In the genomic region with DNA sequence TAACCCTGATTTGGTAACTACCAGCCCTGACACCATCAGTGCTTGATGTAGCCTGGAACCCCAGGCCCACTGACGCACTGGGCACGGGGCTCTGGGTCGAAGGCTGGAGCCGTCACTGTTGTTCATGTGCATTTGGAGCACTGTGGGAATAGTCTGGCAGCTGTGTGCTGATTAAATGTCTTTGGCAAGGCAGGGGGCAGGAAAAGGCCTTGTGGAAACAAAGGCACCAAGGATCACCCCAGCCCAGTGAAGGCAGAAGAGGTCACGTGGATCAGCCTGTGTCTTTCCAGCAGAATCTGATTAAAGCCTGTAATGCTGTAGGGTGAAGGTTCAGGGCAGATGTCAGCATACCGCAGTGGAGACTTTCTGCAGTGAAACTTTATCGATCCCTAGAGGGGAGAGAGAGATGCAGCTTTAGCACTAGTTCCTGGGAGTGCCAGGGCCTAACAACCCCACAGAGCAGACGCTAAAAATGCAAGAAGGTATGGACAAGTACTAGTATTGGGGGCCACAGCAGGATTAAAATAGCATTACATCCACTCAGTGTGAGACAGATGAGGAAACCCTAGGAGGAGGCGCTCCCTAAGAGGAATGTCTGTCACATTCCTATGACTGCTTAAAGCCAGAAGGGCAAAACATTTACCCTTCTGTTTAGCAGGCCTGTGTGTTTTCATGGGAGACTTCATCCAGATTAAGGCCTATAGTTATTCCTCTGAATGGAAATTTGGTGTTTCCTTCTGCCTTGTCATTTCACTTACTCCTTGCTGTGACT, we compare ENCODE assay signal across 16 cellular contexts. TPM values are rescaled to one million over a fixed set of nuclear protein-coding genes. Genes with fewer than 3 reads are reported as not detected.
A peak's percentile ranks its signal among the peaks of the same experiment; 100 is the strongest.
DNase-seq lines count a peak whose midpoint lies in the region; ATAC-seq, FAIRE-seq and TF ChIP-seq lines count a peak whose summit lies in the region.
"Had no signal": no experiment of that assay in that cellular context is flagged by ENCODE, and none has a peak within 500 bp of the region (broad histone marks: within the 10 kb centered on the region; RNA-seq: fewer than 3 reads in every experiment).

No MANE protein-coding gene starts in this region.

- intact Hi-C loops in activated naive CD4-positive, alpha-beta T cell treated with anti-CD3 and anti-CD28 coated beads for 36 hours (cut with micrococcal nuclease), result no loop called here
- intact Hi-C loops in HepG2 (cut with micrococcal nuclease; ENCODE audit: unreplicated experiment), result no loop called here
- intact Hi-C loops in CD8-positive, alpha-beta T cell (cut with DNase I, micrococcal nuclease), result no loop called here

- peaks cover 33% of the 10 kb centered on the region for H3K36me3 ChIP-seq in brain microvascular endothelial cell (replicated peaks)
- H3K36me3 ChIP-seq in HepG2 (replicated peaks in 1 of 2; ENCODE audit: control insufficient read depth in 1 of 2, insufficient read depth in 2 of 2, low read length in 2 of 2), result peaks cover 32 to 83% of the 10 kb centered on the region in 2 experiments
- H3K36me3 ChIP-seq in CD8-positive, alpha-beta T cell (ENCODE audit: insufficient read depth, low read length), result peaks cover 37% of the 10 kb centered on the region

- H3K9ac ChIP-seq in HepG2 (ENCODE audit: insufficient read depth, low read depth, low read length), result no peak overlapping the region

- no peaks in the 10 kb centered on the region for H4K20me1 ChIP-seq in HepG2 (ENCODE audit: insufficient read depth, low read length)

- no peak overlapping the region for H3K4me2 ChIP-seq in HepG2 (ENCODE audit: low read depth, low read length)

- CTCF ChIA-PET in activated naive CD4-positive, alpha-beta T cell treated with anti-CD3 and anti-CD28 coated beads for 36 hours (lab: Charles Lee), result no interaction called here
- CTCF ChIA-PET in HepG2 (lab: Yijun Ruan, JAX; ENCODE audit: low intra/inter-chr PET ratio, low total read pairs), result no interaction called here
- CTCF ChIA-PET in CD8-positive, alpha-beta T cell (lab: Charles Lee), result interaction anchor here (5.6 kb wide), 1 partner anchor 13 kb away, joined by 30 read pairs; no protein-coding TSS in a partner anchor

- H3K79me2 ChIP-seq in HepG2 (ENCODE audit: insufficient read depth, low read length), result peaks cover 8% of the 10 kb centered on the region

- DNase-seq in activated naive CD4-positive, alpha-beta T cell treated with anti-CD3 and anti-CD28 coated beads for 36 hours, result no peak
- no peak for DNase-seq in activated naive CD4-positive, alpha-beta T cell (lab: John Stamatoyannopoulos, UW)
- peak; percentile 16 for DNase-seq in brain microvascular endothelial cell
- DNase-seq in HepG2 (ENCODE audit: low spot score), result no peak
- DNase-seq in substantia nigra (lab: John Stamatoyannopoulos, UW), result peak in 37 of 49 donors; percentile 3 to 79 (median 32)
- DNase-seq in ACHN, result no peak
- DNase-seq in NCI-H2107 (lab: John Stamatoyannopoulos, UW), result no peak
- no peak for DNase-seq in CD8-positive, alpha-beta T cell
- DNase-seq: activated T-cell treated with anti-CD3 and anti-CD28 coated beads, Interleukin-2, amount 50 U/mL, for 4 hours; left lung; MV-4-11; NCI-H2227 treated with DMSO at 0.1 percent for 48 hours; stimulated activated CD4-positive, alpha-beta T cell treated with anti-CD3 and anti-CD28 coated beads, Interleukin-12 subunit alpha, Interleukin-12 subunit beta, amount 100 ng/mL, for 4 hours had no signal

- H3K27me3 ChIP-seq in brain microvascular endothelial cell (replicated peaks), result no peaks in the 10 kb centered on the region
- H3K27me3 ChIP-seq in HepG2 (ENCODE audit: control insufficient read depth in 1 of 2, insufficient read depth in 2 of 2, low read length in 2 of 2), result no peaks in the 10 kb centered on the region
- no peaks in the 10 kb centered on the region for H3K27me3 ChIP-seq in CD8-positive, alpha-beta T cell (ENCODE audit: insufficient read depth, low read length)
- H3K27me3 ChIP-seq: left lung, tibial artery had no signal

- no peaks in the 10 kb centered on the region for H3K9me3 ChIP-seq in HepG2 (ENCODE audit: low read length)
- no peaks in the 10 kb centered on the region for H3K9me3 ChIP-seq in CD8-positive, alpha-beta T cell (ENCODE audit: low read length)
- H3K9me3 ChIP-seq: left lung, tibial artery had no signal

- H3K4me1 ChIP-seq in HepG2 (ENCODE audit: insufficient read depth, low read length), result no peaks in the 10 kb centered on the region
- H3K4me1 ChIP-seq in CD8-positive, alpha-beta T cell (ENCODE audit: insufficient read depth, low read length), result no peaks in the 10 kb centered on the region
- H3K4me1 ChIP-seq: left lung had no signal

- no peak for FAIRE-seq in HepG2 (lab: Jason Lieb, UNC)
- FAIRE-seq: endometrium had no signal

- BruUV-seq in HepG2 (replicated peaks; lab: Mats Ljungman, UMichigan), result no TSS peak

- peak overlapping the region; percentile 32 for H3K27ac ChIP-seq in brain microvascular endothelial cell
- no peak overlapping the region for H3K27ac ChIP-seq in HepG2 (ENCODE audit: extremely low read length, insufficient read depth, low read length)
- peak overlapping the region; percentile 69 for H3K27ac ChIP-seq in substantia nigra (ENCODE audit: low read depth, low read length, poor library complexity, severe bottlenecking)
- no peak overlapping the region for H3K27ac ChIP-seq in CD8-positive, alpha-beta T cell (ENCODE audit: low read depth, low read length)
- H3K27ac ChIP-seq: left lung, tibial artery had no signal

- H3K27me3 Mint-ChIP-seq in activated naive CD4-positive, alpha-beta T cell treated with anti-CD3 and anti-CD28 coated beads for 36 hours (ENCODE audit: low read depth), result no peaks in the 10 kb centered on the region
- H3K27me3 Mint-ChIP-seq in CD8-positive, alpha-beta T cell (ENCODE audit: low read depth), result no peaks in the 10 kb centered on the region

- peak; percentile 17; the same call in 1 of the 3 replicates for ATAC-seq in HepG2
- ATAC-seq in CD8-positive, alpha-beta T cell, result no peak
- ATAC-seq: activated T-cell treated with anti-CD3 and anti-CD28 coated beads, Interleukin-2, amount 50 U/mL, for 4 hours; left lung; WTC11 had no signal

- 100% methylated on average over 4 of the region's 9 CpGs for WGBS in HepG2 (ENCODE audit: low lambda C conversion rate)

- no peak for TF ChIP-seq CTCF in brain microvascular endothelial cell (IDR thresholded peaks at IDR 0.05; ENCODE audit: low read depth, low read length, missing control alignments)
- TF ChIP-seq CTCF in HepG2 (CRISPR knock-in tag; IDR thresholded peaks at IDR 0.05), result no peak
- no peak for TF ChIP-seq CTCF in CD8-positive, alpha-beta T cell (IDR thresholded peaks at IDR 0.05)

- POLR2A ChIA-PET in HepG2 (lab: Yijun Ruan, JAX), result no interaction called here
- POLR2A ChIA-PET in CD8-positive, alpha-beta T cell (lab: Charles Lee), result interaction anchor here (0.7 to 1.0 kb wide), 2 partner anchors 9 to 456 kb away, joined by 3 read pairs; no protein-coding TSS in a partner anchor

- H3K4me1 Mint-ChIP-seq in activated naive CD4-positive, alpha-beta T cell treated with anti-CD3 and anti-CD28 coated beads for 36 hours (ENCODE audit: low read depth), result peaks cover 10% of the 10 kb centered on the region
- H3K4me1 Mint-ChIP-seq in CD8-positive, alpha-beta T cell (ENCODE audit: low read depth), result peaks cover 10% of the 10 kb centered on the region
- H3K4me1 Mint-ChIP-seq: WTC11 had no signal

- no peak for TF ChIP-seq EP300 in HepG2 (IDR thresholded peaks at IDR 0.05; ENCODE audit: low read depth in 2 of 2, low read length in 2 of 2)
- no peak for TF ChIP-seq EP300 in HepG2 (CRISPR knock-in tag; IDR thresholded peaks at IDR 0.05; ENCODE audit: borderline replicate concordance)

- H2AFZ ChIP-seq in HepG2 (ENCODE audit: low read length), result no peak overlapping the region

- H3K36me3 Mint-ChIP-seq in activated naive CD4-positive, alpha-beta T cell treated with anti-CD3 and anti-CD28 coated beads for 36 hours (ENCODE audit: low read depth), result peaks cover 29% of the 10 kb centered on the region
- peaks cover 77% of the 10 kb centered on the region for H3K36me3 Mint-ChIP-seq in CD8-positive, alpha-beta T cell

- TF ChIP-seq RAD21 in HepG2 (CRISPR knock-in tag; IDR thresholded peaks at IDR 0.05), result no peak

- H3K9me3 Mint-ChIP-seq in activated naive CD4-positive, alpha-beta T cell treated with anti-CD3 and anti-CD28 coated beads for 36 hours, result no peaks in the 10 kb centered on the region
- H3K9me3 Mint-ChIP-seq in CD8-positive, alpha-beta T cell, result no peaks in the 10 kb centered on the region
- H3K9me3 Mint-ChIP-seq: activated T-cell treated with anti-CD3 and anti-CD28 coated beads, Interleukin-2, amount 50 U/mL, for 4 hours; WTC11 had no signal

- peak overlapping the region; percentile 61 for H3K27ac Mint-ChIP-seq in activated naive CD4-positive, alpha-beta T cell treated with anti-CD3 and anti-CD28 coated beads for 36 hours
- H3K27ac Mint-ChIP-seq in CD8-positive, alpha-beta T cell, result no peak overlapping the region
- H3K27ac Mint-ChIP-seq: WTC11 had no signal

- H3K4me3 Mint-ChIP-seq in activated naive CD4-positive, alpha-beta T cell treated with anti-CD3 and anti-CD28 coated beads for 36 hours, result no peak overlapping the region
- H3K4me3 Mint-ChIP-seq in CD8-positive, alpha-beta T cell, result no peak overlapping the region
- H3K4me3 Mint-ChIP-seq: activated T-cell treated with anti-CD3 and anti-CD28 coated beads, Interleukin-2, amount 50 U/mL, for 4 hours; WTC11 had no signal

- TF ChIP-seq POLR2A in HepG2 (IDR thresholded peaks at IDR 0.05; ENCODE audit: insufficient read depth in 1 of 2, low read depth in 2 of 2, low read length in 2 of 2), result 0 out of 4 replicates have a peak, but pooled peaks of 1 of the 2 experiments have one; percentile 3

- H3K4me3 ChIP-seq in brain microvascular endothelial cell (ENCODE audit: low read depth, low read length), result no peak overlapping the region
- H3K4me3 ChIP-seq in HepG2 (replicated peaks in 1 of 3; ENCODE audit: insufficient read depth in 1 of 3, low read depth in 2 of 3, low read length in 3 of 3), result no peak overlapping the region
- H3K4me3 ChIP-seq in CD8-positive, alpha-beta T cell (ENCODE audit: low read depth, low read length), result no peak overlapping the region
- H3K4me3 ChIP-seq: left lung, tibial artery had no signal

- in situ Hi-C loops in brain microvascular endothelial cell (cut with HindIII; ENCODE audit: low pct_ligation_motif_present, low sequenced_read_pairs) (no loop called here), HepG2 (cut with HindIII; ENCODE audit: extremely low pct_ligation_motif_present, low pct_unique_long_range_greater_than_20kb) (loop anchor here (25.0 kb wide), 1 partner anchor 534 kb away; no protein-coding TSS in a partner anchor), ACHN (cut with HindIII; ENCODE audit: low pct_ligation_motif_present, low pct_unique_long_range_greater_than_20kb, low sequenced_read_pairs) (no loop called here)

RNA-seq across cellular contexts. Expression of a gene that starts 9.7 kb away (rescaled TPM):
- 10 to 100 TPM; 39.0 to 43.7 TPM for total RNA-seq in activated naive CD4-positive, alpha-beta T cell treated with anti-CD3 and anti-CD28 coated beads for 36 hours
- 66.6 and 88.3 TPM in 2 replicates for total RNA-seq in HepG2 (2016; rRNA removed; fragmentation: Illumina TruSeq; extraction: Trizol)
- total RNA-seq in HepG2 (2016; cell fraction: cytosol; rRNA removed; fragmentation: Illumina TruSeq; extraction: Trizol; ENCODE audit: low read depth), result 29.8 and 32.2 TPM in 2 replicates
- total RNA-seq in HepG2 (2016; cell fraction: insoluble cytoplasmic fraction; rRNA removed; fragmentation: Illumina TruSeq; extraction: Trizol), result 67.3 and 89.4 TPM in 2 replicates
- total RNA-seq in HepG2 (2016; cell fraction: membrane; rRNA removed; fragmentation: Illumina TruSeq; extraction: Trizol), result 41.9 and 45.5 TPM in 2 replicates
- 27.8 and 28.2 TPM in 2 replicates for total RNA-seq in HepG2 (2016; cell fraction: nucleus; rRNA removed; fragmentation: Illumina TruSeq; extraction: Trizol)
- polyA plus RNA-seq in HepG2 (2011; rRNA removed), result 60.9 and 77.4 TPM in 2 replicates
- 58.2 and 69.6 TPM in 2 replicates for polyA plus RNA-seq in HepG2 (2011; cell fraction: cytosol; rRNA removed)
- 16.3 and 25.3 TPM in 2 replicates for polyA plus RNA-seq in HepG2 (2011; cell fraction: nucleus; rRNA removed)
- polyA plus RNA-seq in HepG2 (2012), result 48.2 and 51.5 TPM in 2 replicates
- polyA plus RNA-seq in HepG2 (2016; cell fraction: cytosol; fragmentation: Illumina TruSeq; extraction: Trizol; ENCODE audit: low read depth), result 30.5 and 31.3 TPM in 2 replicates
- 87.9 and 101 TPM in 2 replicates for polyA plus RNA-seq in HepG2 (2016; cell fraction: insoluble cytoplasmic fraction; fragmentation: Illumina TruSeq; extraction: Trizol; ENCODE audit: low read depth)
- 43.8 and 44.5 TPM in 2 replicates for polyA plus RNA-seq in HepG2 (2016; cell fraction: membrane; fragmentation: Illumina TruSeq; extraction: Trizol; ENCODE audit: low read depth)
- polyA plus RNA-seq in HepG2 (2016; cell fraction: nucleus; fragmentation: Illumina TruSeq; extraction: Trizol; ENCODE audit: insufficient read depth, low read depth), result 41.8 and 50.1 TPM in 2 replicates
- polyA minus RNA-seq in HepG2 (2011; rRNA and poly(A)+ RNA removed; ENCODE audit: low replicate concordance), result 22.7 and 35.2 TPM in 2 replicates
- polyA minus RNA-seq in HepG2 (2011; cell fraction: cytosol; rRNA and poly(A)+ RNA removed), result 8.5 and 13.5 TPM in 2 replicates
- 20.0 and 28.6 TPM in 2 replicates for polyA minus RNA-seq in HepG2 (2011; cell fraction: nucleus; rRNA and poly(A)+ RNA removed)
- total RNA-seq in CD8-positive, alpha-beta T cell, result 10 to 100 TPM; 82.2 to 87.1 TPM

RNA-seq across cellular contexts. Expression of a gene that starts 38.5 kb away (rescaled TPM):
- total RNA-seq in activated naive CD4-positive, alpha-beta T cell treated with anti-CD3 and anti-CD28 coated beads for 36 hours, result 100 to 1,000 TPM in 1 of 2 experiments, 10 to 100 TPM in 1; 99.6 to 107 TPM
- total RNA-seq in HepG2 (2016; rRNA removed; fragmentation: Illumina TruSeq; extraction: Trizol), result 46.8 and 75.7 TPM in 2 replicates
- 70.2 and 74.2 TPM in 2 replicates for total RNA-seq in HepG2 (2016; cell fraction: cytosol; rRNA removed; fragmentation: Illumina TruSeq; extraction: Trizol; ENCODE audit: low read depth)
- total RNA-seq in HepG2 (2016; cell fraction: insoluble cytoplasmic fraction; rRNA removed; fragmentation: Illumina TruSeq; extraction: Trizol), result 42.5 and 72.3 TPM in 2 replicates
- total RNA-seq in HepG2 (2016; cell fraction: membrane; rRNA removed; fragmentation: Illumina TruSeq; extraction: Trizol), result 73.2 and 82.2 TPM in 2 replicates
- total RNA-seq in HepG2 (2016; cell fraction: nucleus; rRNA removed; fragmentation: Illumina TruSeq; extraction: Trizol), result 105 and 110 TPM in 2 replicates
- 80.8 and 82.3 TPM in 2 replicates for polyA plus RNA-seq in HepG2 (2011; rRNA removed)
- polyA plus RNA-seq in HepG2 (2011; cell fraction: cytosol; rRNA removed), result 31.7 and 43.3 TPM in 2 replicates
- polyA plus RNA-seq in HepG2 (2011; cell fraction: nucleus; rRNA removed), result 435 and 511 TPM in 2 replicates
- polyA plus RNA-seq in HepG2 (2012), result 38.9 and 47.5 TPM in 2 replicates
- polyA plus RNA-seq in HepG2 (2016; cell fraction: cytosol; fragmentation: Illumina TruSeq; extraction: Trizol; ENCODE audit: low read depth), result 29.1 and 34.3 TPM in 2 replicates
- polyA plus RNA-seq in HepG2 (2016; cell fraction: insoluble cytoplasmic fraction; fragmentation: Illumina TruSeq; extraction: Trizol; ENCODE audit: low read depth), result 38.5 and 44.1 TPM in 2 replicates
- 43.7 and 46.4 TPM in 2 replicates for polyA plus RNA-seq in HepG2 (2016; cell fraction: membrane; fragmentation: Illumina TruSeq; extraction: Trizol; ENCODE audit: low read depth)
- 202 and 205 TPM in 2 replicates for polyA plus RNA-seq in HepG2 (2016; cell fraction: nucleus; fragmentation: Illumina TruSeq; extraction: Trizol; ENCODE audit: insufficient read depth, low read depth)
- 151 and 353 TPM in 2 replicates for polyA minus RNA-seq in HepG2 (2011; rRNA and poly(A)+ RNA removed; ENCODE audit: low replicate concordance)
- polyA minus RNA-seq in HepG2 (2011; cell fraction: cytosol; rRNA and poly(A)+ RNA removed), result 25.4 and 29.5 TPM in 2 replicates
- 222 and 248 TPM in 2 replicates for polyA minus RNA-seq in HepG2 (2011; cell fraction: nucleus; rRNA and poly(A)+ RNA removed)
- total RNA-seq in CD8-positive, alpha-beta T cell, result 10 to 100 TPM; 55.9 to 57.7 TPM

RNA-seq across cellular contexts. Expression of a gene that starts 38.6 kb away (rescaled TPM):
- 10 to 100 TPM; 10.6 to 11.3 TPM for total RNA-seq in activated naive CD4-positive, alpha-beta T cell treated with anti-CD3 and anti-CD28 coated beads for 36 hours
- 24.0 and 26.5 TPM in 2 replicates for total RNA-seq in HepG2 (2016; rRNA removed; fragmentation: Illumina TruSeq; extraction: Trizol)
- total RNA-seq in HepG2 (2016; cell fraction: cytosol; rRNA removed; fragmentation: Illumina TruSeq; extraction: Trizol; ENCODE audit: low read depth), result 4.4 and 5.1 TPM in 2 replicates
- total RNA-seq in HepG2 (2016; cell fraction: insoluble cytoplasmic fraction; rRNA removed; fragmentation: Illumina TruSeq; extraction: Trizol), result 21.6 and 25.0 TPM in 2 replicates
- total RNA-seq in HepG2 (2016; cell fraction: membrane; rRNA removed; fragmentation: Illumina TruSeq; extraction: Trizol), result 19.0 and 23.1 TPM in 2 replicates
- total RNA-seq in HepG2 (2016; cell fraction: nucleus; rRNA removed; fragmentation: Illumina TruSeq; extraction: Trizol), result 20.3 and 22.4 TPM in 2 replicates
- 6.6 and 9.0 TPM in 2 replicates for polyA plus RNA-seq in HepG2 (2011; rRNA removed)
- polyA plus RNA-seq in HepG2 (2011; cell fraction: cytosol; rRNA removed), result 4.7 and 6.7 TPM in 2 replicates
- 3.9 and 4.8 TPM in 2 replicates for polyA plus RNA-seq in HepG2 (2011; cell fraction: nucleus; rRNA removed)
- 11.2 and 12.6 TPM in 2 replicates for polyA plus RNA-seq in HepG2 (2012)
- 5.5 and 6.5 TPM in 2 replicates for polyA plus RNA-seq in HepG2 (2016; cell fraction: cytosol; fragmentation: Illumina TruSeq; extraction: Trizol; ENCODE audit: low read depth)
- polyA plus RNA-seq in HepG2 (2016; cell fraction: insoluble cytoplasmic fraction; fragmentation: Illumina TruSeq; extraction: Trizol; ENCODE audit: low read depth), result 25.9 and 29.3 TPM in 2 replicates
- polyA plus RNA-seq in HepG2 (2016; cell fraction: membrane; fragmentation: Illumina TruSeq; extraction: Trizol; ENCODE audit: low read depth), result 20.3 and 21.1 TPM in 2 replicates
- 29.7 and 32.1 TPM in 2 replicates for polyA plus RNA-seq in HepG2 (2016; cell fraction: nucleus; fragmentation: Illumina TruSeq; extraction: Trizol; ENCODE audit: insufficient read depth, low read depth)
- polyA minus RNA-seq in HepG2 (2011; rRNA and poly(A)+ RNA removed; ENCODE audit: low replicate concordance), result 2.8 and 4.8 TPM in 2 replicates
- polyA minus RNA-seq in HepG2 (2011; cell fraction: cytosol; rRNA and poly(A)+ RNA removed), result 3.5 and 6.3 TPM in 2 replicates
- polyA minus RNA-seq in HepG2 (2011; cell fraction: nucleus; rRNA and poly(A)+ RNA removed), result 6.3 and 7.2 TPM in 2 replicates
- total RNA-seq in CD8-positive, alpha-beta T cell, result 1 to 10 TPM; 2.3 to 3.4 TPM

RNA-seq across cellular contexts. Expression of a gene that starts 48.5 kb away (rescaled TPM):
- 10 to 100 TPM; 96.2 to 99.9 TPM for total RNA-seq in activated naive CD4-positive, alpha-beta T cell treated with anti-CD3 and anti-CD28 coated beads for 36 hours
- 53.3 and 59.6 TPM in 2 replicates for total RNA-seq in HepG2 (2016; rRNA removed; fragmentation: Illumina TruSeq; extraction: Trizol)
- 12.2 and 13.2 TPM in 2 replicates for total RNA-seq in HepG2 (2016; cell fraction: cytosol; rRNA removed; fragmentation: Illumina TruSeq; extraction: Trizol; ENCODE audit: low read depth)
- total RNA-seq in HepG2 (2016; cell fraction: insoluble cytoplasmic fraction; rRNA removed; fragmentation: Illumina TruSeq; extraction: Trizol), result 54.5 and 55.8 TPM in 2 replicates
- total RNA-seq in HepG2 (2016; cell fraction: membrane; rRNA removed; fragmentation: Illumina TruSeq; extraction: Trizol), result 17.0 and 19.1 TPM in 2 replicates
- 64.6 and 73.8 TPM in 2 replicates for total RNA-seq in HepG2 (2016; cell fraction: nucleus; rRNA removed; fragmentation: Illumina TruSeq; extraction: Trizol)
- 75.5 and 84.2 TPM in 2 replicates for polyA plus RNA-seq in HepG2 (2011; rRNA removed)
- 29.8 and 38.5 TPM in 2 replicates for polyA plus RNA-seq in HepG2 (2011; cell fraction: cytosol; rRNA removed)
- polyA plus RNA-seq in HepG2 (2011; cell fraction: nucleus; rRNA removed), result 127 and 151 TPM in 2 replicates
- polyA plus RNA-seq in HepG2 (2012), result 41.9 and 49.1 TPM in 2 replicates
- polyA plus RNA-seq in HepG2 (2016; cell fraction: cytosol; fragmentation: Illumina TruSeq; extraction: Trizol; ENCODE audit: low read depth), result 4.2 and 5.6 TPM in 2 replicates
- polyA plus RNA-seq in HepG2 (2016; cell fraction: insoluble cytoplasmic fraction; fragmentation: Illumina TruSeq; extraction: Trizol; ENCODE audit: low read depth), result 65.2 and 70.6 TPM in 2 replicates
- 9.6 and 11.3 TPM in 2 replicates for polyA plus RNA-seq in HepG2 (2016; cell fraction: membrane; fragmentation: Illumina TruSeq; extraction: Trizol; ENCODE audit: low read depth)
- polyA plus RNA-seq in HepG2 (2016; cell fraction: nucleus; fragmentation: Illumina TruSeq; extraction: Trizol; ENCODE audit: insufficient read depth, low read depth), result 118 and 132 TPM in 2 replicates
- 67.2 and 86.8 TPM in 2 replicates for polyA minus RNA-seq in HepG2 (2011; rRNA and poly(A)+ RNA removed; ENCODE audit: low replicate concordance)
- polyA minus RNA-seq in HepG2 (2011; cell fraction: cytosol; rRNA and poly(A)+ RNA removed), result 16.6 and 22.4 TPM in 2 replicates
- 108 and 109 TPM in 2 replicates for polyA minus RNA-seq in HepG2 (2011; cell fraction: nucleus; rRNA and poly(A)+ RNA removed)
- 100 to 1,000 TPM; 185 to 193 TPM for total RNA-seq in CD8-positive, alpha-beta T cell

Comparison
In these comparisons a context has a peak if more than half of its experiments do, and no peak if none do; other contexts are left out.
1. DNase-seq: peak in brain microvascular endothelial cell (single experiment) and substantia nigra (37 of 49); none in activated naive CD4-positive, alpha-beta T cell treated with anti-CD3 and anti-CD28 coated beads for 36 hours (single experiment), activated naive CD4-positive, alpha-beta T cell (0 of 4), HepG2 (single experiment), ACHN (single experiment), NCI-H2107 (single experiment) and CD8-positive, alpha-beta T cell (0 of 7).
2. H3K27ac ChIP-seq: peak in brain microvascular endothelial cell (single experiment) and substantia nigra (single experiment); none in HepG2 (single experiment) and CD8-positive, alpha-beta T cell (single experiment).